ENCODE assay signal across 8 cellular contexts in the genomic region with DNA sequence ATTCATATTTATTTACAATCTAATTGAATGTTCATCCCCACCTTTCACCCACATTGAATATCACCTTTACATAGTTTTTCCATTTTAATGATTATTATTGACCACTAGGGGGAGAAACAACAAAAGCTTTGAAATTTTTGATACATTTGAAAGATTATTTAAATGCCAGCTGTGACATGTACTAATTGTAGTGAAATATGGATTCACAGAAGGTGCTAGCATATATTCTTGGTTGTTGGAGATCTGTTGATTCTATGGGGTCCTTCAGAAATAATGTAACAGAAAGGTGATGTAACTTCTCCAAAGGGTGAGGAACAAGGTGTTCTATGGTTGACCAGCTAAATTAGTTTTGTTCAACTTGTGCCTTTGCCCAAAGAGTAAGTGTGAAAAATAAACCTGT. TPM values are rescaled to one million over a fixed set of nuclear protein-coding genes. Genes with fewer than 3 reads are reported as not detected.
DNase-seq lines count a peak whose midpoint lies in the region; ATAC-seq and TF ChIP-seq lines count a peak whose summit lies in the region.

No MANE protein-coding gene starts in this region.

- H3K4me1 ChIP-seq in SK-N-SH (ENCODE audit: control insufficient read depth in 1 of 2, insufficient read depth in 2 of 2, low read depth in 1 of 2, low read length in 1 of 2): no peaks in the 10 kb centered on the region

- no peak for TF ChIP-seq EP300 in SK-N-SH (IDR thresholded peaks at IDR 0.05; ENCODE audit: borderline replicate concordance in 1 of 2, low read depth in 1 of 2, low read length in 1 of 2)

- no peak overlapping the region for H3K27ac Mint-ChIP-seq in nephron

- H3K36me3 ChIP-seq in SK-N-SH (replicated peaks in 1 of 2; ENCODE audit: control insufficient read depth in 1 of 2, insufficient read depth in 2 of 2, low read length in 1 of 2): no peaks in the 10 kb centered on the region

- H2AFZ ChIP-seq in SK-N-SH (ENCODE audit: low read depth): no peak overlapping the region

- H4K20me1 ChIP-seq in SK-N-SH (ENCODE audit: insufficient read depth): no peaks in the 10 kb centered on the region

- no peaks in the 10 kb centered on the region for H3K36me3 Mint-ChIP-seq in nephron (ENCODE audit: low read depth)

- H3K27me3 ChIP-seq in SK-N-SH (ENCODE audit: insufficient read depth): no peaks in the 10 kb centered on the region

- TF ChIP-seq CTCF in SK-N-SH (IDR thresholded peaks at IDR 0.05) (peak; percentile 79), nephron (IDR thresholded peaks at IDR 0.05; ENCODE audit: unreplicated experiment in 3 of 3) (peak; percentile 50 to 78 (median 63))

- no peaks in the 10 kb centered on the region for H3K9me3 ChIP-seq in SK-N-SH

- H3K4me3 Mint-ChIP-seq in nephron: no peak overlapping the region

- no peaks in the 10 kb centered on the region for H3K79me2 ChIP-seq in SK-N-SH (ENCODE audit: insufficient read depth)

- no peak overlapping the region for H3K27ac ChIP-seq in SK-N-SH (ENCODE audit: low read depth in 2 of 2, low read length in 1 of 2)

- H3K4me1 Mint-ChIP-seq in nephron: peaks cover 14% of the 10 kb centered on the region

- TF ChIP-seq RAD21 in SK-N-SH (IDR thresholded peaks at IDR 0.05; ENCODE audit: low read length): peak; percentile 75

- CTCF ChIA-PET in SK-N-SH (lab: Yijun Ruan, JAX): interaction anchor here (0.6 to 2.8 kb wide), 30 partner anchors 9 to 1050 kb away, joined by 3 to 44 read pairs (median 3); no protein-coding TSS in a partner anchor

- H3F3A ChIP-seq in SK-N-SH (replicated peaks; ENCODE audit: insufficient read depth): peaks cover 7% of the 10 kb centered on the region

- no peak overlapping the region for H3K9ac ChIP-seq in SK-N-SH

- H3K27me3 Mint-ChIP-seq in nephron (ENCODE audit: low read depth): no peaks in the 10 kb centered on the region

- no peak overlapping the region for H3K4me3 ChIP-seq in SK-N-SH (ENCODE audit: low read depth in 2 of 2, low read length in 1 of 2)

- peak; percentile 33 for DNase-seq in SK-N-SH
- peak; percentile 26 for DNase-seq in NCI-H2227 (lab: John Stamatoyannopoulos, UW; ENCODE audit: unreplicated experiment)
- DNase-seq in cerebellum (ENCODE audit: low spot score): peak; percentile 17
- DNase-seq in stimulated activated CD4-positive, alpha-beta T cell treated with anti-CD3 and anti-CD28 coated beads, Interleukin-1b, Interleukin-23, amount 100 ng/mL, for 48 hours: no peak
- no peak for DNase-seq in stimulated activated naive CD4-positive, alpha-beta T cell treated with Interleukin-2 at 50 U/mL for 16 hours (lab: John Stamatoyannopoulos, UW)

- H3K4me2 ChIP-seq in SK-N-SH: no peak overlapping the region

- H3K9me2 ChIP-seq in SK-N-SH: no peaks in the 10 kb centered on the region

- ATAC-seq in SK-N-SH treated with all-trans-retinoic acid at 6 μM for 48 hours (no peak), GM21528 (IDR thresholded peaks at IDR 0.05; ENCODE audit: low FRiP score, unreplicated experiment) (no peak)

- no peaks in the 10 kb centered on the region for H3K9me3 Mint-ChIP-seq in nephron

- POLR2A ChIA-PET in SK-N-SH (lab: Yijun Ruan, JAX): interaction anchor here (0.6 kb wide), 1 partner anchor 566 kb away, joined by 3 read pairs; a partner anchor contains a TSS

TF ChIP-seq in SK-N-SH, 30 proteins besides CTCF, POLR2A, EP300 and RAD21:
- no peak for TF ChIP-seq TCF12 (IDR thresholded peaks at IDR 0.05)
- TF ChIP-seq POLR2AphosphoS5 (IDR thresholded peaks at IDR 0.05; ENCODE audit: low read depth, low read length): no peak
- TF ChIP-seq MEF2A (IDR thresholded peaks at IDR 0.05; ENCODE audit: borderline replicate concordance, low read depth): no peak
- no peak for TF ChIP-seq NFIC (IDR thresholded peaks at IDR 0.05; ENCODE audit: borderline replicate concordance)
- TF ChIP-seq RFX5 (IDR thresholded peaks at IDR 0.05; ENCODE audit: low read length): no peak
- TF ChIP-seq ELF1 (IDR thresholded peaks at IDR 0.05): no peak
- TF ChIP-seq RXRA (IDR thresholded peaks at IDR 0.05; ENCODE audit: borderline replicate concordance, low read depth): no peak
- TF ChIP-seq, protein P1, sequence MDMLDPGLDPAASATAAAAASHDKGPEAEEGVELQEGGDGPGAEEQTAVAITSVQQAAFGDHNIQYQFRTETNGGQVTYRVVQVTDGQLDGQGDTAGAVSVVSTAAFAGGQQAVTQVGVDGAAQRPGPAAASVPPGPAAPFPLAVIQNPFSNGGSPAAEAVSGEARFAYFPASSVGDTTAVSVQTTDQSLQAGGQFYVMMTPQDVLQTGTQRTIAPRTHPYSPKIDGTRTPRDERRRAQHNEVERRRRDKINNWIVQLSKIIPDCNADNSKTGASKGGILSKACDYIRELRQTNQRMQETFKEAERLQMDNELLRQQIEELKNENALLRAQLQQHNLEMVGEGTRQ (IDR thresholded peaks at IDR 0.05; ENCODE audit: borderline replicate concordance, low read depth, low read length): no peak
- peak; percentile 31; the same call in 1 of the 2 replicates for TF ChIP-seq SMC3 (IDR thresholded peaks at IDR 0.05; ENCODE audit: low read depth, low read length)

TF ChIP-seq in SK-N-SH treated with all-trans-retinoic acid at 6 μM for 48 hours, 23 proteins besides CTCF, POLR2A, EP300 and RAD21 (continues in another document):
- TF ChIP-seq, protein P2, sequence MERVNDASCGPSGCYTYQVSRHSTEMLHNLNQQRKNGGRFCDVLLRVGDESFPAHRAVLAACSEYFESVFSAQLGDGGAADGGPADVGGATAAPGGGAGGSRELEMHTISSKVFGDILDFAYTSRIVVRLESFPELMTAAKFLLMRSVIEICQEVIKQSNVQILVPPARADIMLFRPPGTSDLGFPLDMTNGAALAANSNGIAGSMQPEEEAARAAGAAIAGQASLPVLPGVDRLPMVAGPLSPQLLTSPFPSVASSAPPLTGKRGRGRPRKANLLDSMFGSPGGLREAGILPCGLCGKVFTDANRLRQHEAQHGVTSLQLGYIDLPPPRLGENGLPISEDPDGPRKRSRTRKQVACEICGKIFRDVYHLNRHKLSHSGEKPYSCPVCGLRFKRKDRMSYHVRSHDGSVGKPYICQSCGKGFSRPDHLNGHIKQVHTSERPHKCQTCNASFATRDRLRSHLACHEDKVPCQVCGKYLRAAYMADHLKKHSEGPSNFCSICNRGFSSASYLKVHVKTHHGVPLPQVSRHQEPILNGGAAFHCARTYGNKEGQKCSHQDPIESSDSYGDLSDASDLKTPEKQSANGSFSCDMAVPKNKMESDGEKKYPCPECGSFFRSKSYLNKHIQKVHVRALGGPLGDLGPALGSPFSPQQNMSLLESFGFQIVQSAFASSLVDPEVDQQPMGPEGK (CRISPR knock-in tag; IDR thresholded peaks at IDR 0.05; ENCODE audit: borderline replicate concordance): no peak
- TF ChIP-seq ESRRG (CRISPR knock-in tag; IDR thresholded peaks at IDR 0.05): no peak
- TF ChIP-seq CSDC2 (CRISPR knock-in tag; IDR thresholded peaks at IDR 0.05): no peak
- TF ChIP-seq GLIS3 (CRISPR knock-in tag; IDR thresholded peaks at IDR 0.05): no peak
- TF ChIP-seq ISL1 (CRISPR knock-in tag; IDR thresholded peaks at IDR 0.05): no peak
- no peak for TF ChIP-seq ZC3H10 (CRISPR knock-in tag; IDR thresholded peaks at IDR 0.05)
- no peak for TF ChIP-seq TOX (CRISPR knock-in tag; IDR thresholded peaks at IDR 0.05; ENCODE audit: borderline replicate concordance)
- TF ChIP-seq, protein P3, sequence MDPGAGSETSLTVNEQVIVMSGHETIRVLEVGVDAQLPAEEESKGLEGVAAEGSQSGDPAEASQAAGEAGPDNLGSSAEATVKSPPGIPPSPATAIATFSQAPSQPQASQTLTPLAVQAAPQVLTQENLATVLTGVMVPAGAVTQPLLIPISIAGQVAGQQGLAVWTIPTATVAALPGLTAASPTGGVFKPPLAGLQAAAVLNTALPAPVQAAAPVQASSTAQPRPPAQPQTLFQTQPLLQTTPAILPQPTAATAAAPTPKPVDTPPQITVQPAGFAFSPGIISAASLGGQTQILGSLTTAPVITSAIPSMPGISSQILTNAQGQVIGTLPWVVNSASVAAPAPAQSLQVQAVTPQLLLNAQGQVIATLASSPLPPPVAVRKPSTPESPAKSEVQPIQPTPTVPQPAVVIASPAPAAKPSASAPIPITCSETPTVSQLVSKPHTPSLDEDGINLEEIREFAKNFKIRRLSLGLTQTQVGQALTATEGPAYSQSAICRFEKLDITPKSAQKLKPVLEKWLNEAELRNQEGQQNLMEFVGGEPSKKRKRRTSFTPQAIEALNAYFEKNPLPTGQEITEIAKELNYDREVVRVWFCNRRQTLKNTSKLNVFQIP (CRISPR knock-in tag; IDR thresholded peaks at IDR 0.05; ENCODE audit: borderline replicate concordance, low read depth): no peak
- no peak for TF ChIP-seq TCF4 (CRISPR knock-in tag; IDR thresholded peaks at IDR 0.05; ENCODE audit: borderline replicate concordance)
- no peak for TF ChIP-seq ZFP3 (CRISPR knock-in tag; IDR thresholded peaks at IDR 0.05)

RNA-seq across cellular contexts. Expression of a gene that starts 22.4 kb away (rescaled TPM):
- not detected in 2 replicates for polyA plus RNA-seq in SK-N-SH (2012; rRNA removed)
- not detected in 2 replicates for polyA plus RNA-seq in SK-N-SH (2012; cell fraction: cytosol; rRNA removed)
- not detected in 2 replicates for polyA plus RNA-seq in SK-N-SH (2012; cell fraction: nucleus; rRNA removed)
- total RNA-seq in cerebellum: not detected

RNA-seq across cellular contexts. Expression of a gene that starts 51.0 kb away (rescaled TPM):
- 4.0 and 5.1 TPM in 2 replicates for polyA plus RNA-seq in SK-N-SH (2012; rRNA removed)
- polyA plus RNA-seq in SK-N-SH (2012; cell fraction: cytosol; rRNA removed): 6.3 and 7.2 TPM in 2 replicates
- 2.5 and 4.1 TPM in 2 replicates for polyA plus RNA-seq in SK-N-SH (2012; cell fraction: nucleus; rRNA removed)
- total RNA-seq in cerebellum: 12.0 TPM

RNA-seq across cellular contexts. Expression of a gene that starts 52.9 kb away (rescaled TPM):
- polyA plus RNA-seq in SK-N-SH (2012; rRNA removed): 10.5 and 14.7 TPM in 2 replicates
- polyA plus RNA-seq in SK-N-SH (2012; cell fraction: cytosol; rRNA removed): 15.3 and 16.6 TPM in 2 replicates
- polyA plus RNA-seq in SK-N-SH (2012; cell fraction: nucleus; rRNA removed): 5.4 and 5.5 TPM in 2 replicates
- total RNA-seq in cerebellum: 37.2 TPM

Comparison
In these comparisons a context has a peak if more than half of its experiments do, and no peak if none do; other contexts are left out.
1. DNase-seq: peak in SK-N-SH (single experiment), NCI-H2227 (single experiment) and cerebellum (single experiment); none in stimulated activated CD4-positive, alpha-beta T cell treated with anti-CD3 and anti-CD28 coated beads, Interleukin-1b, Interleukin-23, amount 100 ng/mL, for 48 hours (single experiment) and stimulated activated naive CD4-positive, alpha-beta T cell treated with Interleukin-2 at 50 U/mL for 16 hours (single experiment).